Comparison of ENCODE assay signal across 24 cellular contexts in genomic region chr3:185831195-185831594, GRCh38. TPM values are rescaled to one million over a fixed set of nuclear protein-coding genes. Genes with fewer than 3 reads are reported as not detected.
DNase-seq lines count a peak whose midpoint lies in the region; ATAC-seq and TF ChIP-seq lines count a peak whose summit lies in the region.
"Had no signal": no experiment of that assay in that cellular context is flagged by ENCODE, and none has a peak within 500 bp of the region (broad histone marks: within the 10 kb centered on the region; RNA-seq: fewer than 3 reads in every experiment).

No MANE protein-coding gene starts in this region.

- peak; percentile 44 for DNase-seq in NCI-H2029 treated with DMSO at 0.1 percent for 48 hours (lab: John Stamatoyannopoulos, UW)
- no peak for DNase-seq in NCI-H2029 (lab: John Stamatoyannopoulos, UW)
- peak; percentile 44 for DNase-seq in RPMI7951 (ENCODE audit: low read depth)
- no peak for DNase-seq in left colon
- no peak for DNase-seq in A673 (ENCODE audit: low spot score)
- DNase-seq in HCEC 1CT: no peak
- no peak for DNase-seq in tibial nerve (ENCODE audit: low spot score in 2 of 2)
- DNase-seq: BE2C, COR-L47, DMS79 treated with DMSO at 0.1 percent for 48 hours, H7, HFFc6, KBM-7, NCI-H1092, NCI-H1436, NCI-H2081, NCI-H2171 treated with DMSO at 0.1 percent for 48 hours, NCI-H526, OCI-M1, RPMI8226, SHP77 had no signal

- POLR2A ChIA-PET in A673 (lab: Charles Lee; ENCODE audit: low non-redundant PET): no interaction called here

- H3K4me3 ChIP-seq in A673 (ENCODE audit: low read depth, low read length, poor library complexity, severe bottlenecking): no peak overlapping the region
- H3K4me3 ChIP-seq in tibial nerve: no peak overlapping the region
- H3K4me3 ChIP-seq: GM12878, SK-N-MC had no signal

- H3K36me3 ChIP-seq in A673 (ENCODE audit: insufficient read depth, low read length, poor library complexity, severe bottlenecking) (no peaks in the 10 kb centered on the region), tibial nerve (no peaks in the 10 kb centered on the region)
- H3K36me3 ChIP-seq: BE2C had no signal

- peak; percentile 52 for ATAC-seq in left colon
- ATAC-seq: GM12878 had no signal

- no peak for TF ChIP-seq CTCF in A673 (conservative IDR thresholded peaks at IDR 0.05; ENCODE audit: low read depth, low read length)
- no peak for TF ChIP-seq CTCF in tibial nerve (IDR thresholded peaks at IDR 0.05)

- H3K9me3 ChIP-seq in A673 (ENCODE audit: low read depth, low read length, poor library complexity, severe bottlenecking): no peaks in the 10 kb centered on the region
- peaks cover 0 to 14% (median 0%) of the 10 kb centered on the region in 4 donors for H3K9me3 ChIP-seq in tibial nerve
- H3K9me3 ChIP-seq: BE2C had no signal

- no TSS peak for BruUV-seq in A673 (replicated peaks; lab: Mats Ljungman, UMichigan)

- H3K4me1 ChIP-seq in A673 (ENCODE audit: insufficient read depth, low read length, poor library complexity, severe bottlenecking) (peaks cover 4% of the 10 kb centered on the region), tibial nerve (peaks cover 0 to 7% (median 0%) of the 10 kb centered on the region in 4 donors)
- H3K4me1 ChIP-seq: BE2C had no signal

- no peak overlapping the region for H3K27ac ChIP-seq in A673 (ENCODE audit: low read depth, low read length, poor library complexity, severe bottlenecking)
- H3K27ac ChIP-seq in tibial nerve: no peak overlapping the region
- H3K27ac ChIP-seq: SK-N-MC had no signal

- TF ChIP-seq EP300 in tibial nerve (IDR thresholded peaks at IDR 0.05): no peak

- 42 to 59% methylated on average over 3 of the region's 3 CpGs for WGBS in tibial nerve, 2 donors

- no peak for TF ChIP-seq POLR2A in tibial nerve (IDR thresholded peaks at IDR 0.05)

- H3K27me3 ChIP-seq in A673 (replicated peaks; ENCODE audit: insufficient read depth, low read depth, low read length, poor library complexity) (no peaks in the 10 kb centered on the region), tibial nerve (peaks cover 0 to 10% of the 10 kb centered on the region in 2 donors)

- CTCF ChIA-PET in A673 (lab: Charles Lee): no interaction called here

- intact Hi-C loops in left colon (cut with DNase I, micrococcal nuclease): no loop called here
- intact Hi-C loops in A673 (cut with micrococcal nuclease; ENCODE audit: unreplicated experiment): no loop called here

RNA-seq across cellular contexts. Expression of gene IGF2BP2, which starts 6.4 kb away (rescaled TPM):
- total RNA-seq in RPMI7951 (2014; rRNA removed; shearing (Covaris generic)): 29.2 and 31.5 TPM in 2 replicates
- total RNA-seq in left colon: 10 to 100 TPM; 48.1 to 73.0 TPM
- total RNA-seq in A673 (2021): 66.2 and 77.2 TPM in 2 replicates
- total RNA-seq in tibial nerve: 10 to 100 TPM; 29.3 to 49.8 (median 41.8) TPM
- total RNA-seq: T-helper 2 cell treated with Interferon-gamma antibody and Interleukin-4, amounts not matched to agents 100 ng/mL and 5 ng/mL, for 36 hours had no signal

Comparison
In these comparisons a context has a peak if more than half of its experiments do, and no peak if none do; other contexts are left out.
1. DNase-seq: peak in NCI-H2029 treated with DMSO at 0.1 percent for 48 hours (single experiment) and RPMI7951 (single experiment); none in NCI-H2029 (single experiment), left colon (0 of 2), A673 (single experiment), HCEC 1CT (single experiment) and tibial nerve (0 of 2).